In genomic region chr10:110496553-110497437, GRCh38 we compare ENCODE assay signal across 7 cellular contexts. TPM values are rescaled to one million over a fixed set of nuclear protein-coding genes. Genes with fewer than 3 reads are reported as not detected.
A peak's percentile ranks its signal among the peaks of the same experiment; 100 is the strongest.
DNase-seq lines count a peak whose midpoint lies in the region; ATAC-seq and TF ChIP-seq lines count a peak whose summit lies in the region.

No MANE protein-coding gene starts in this region.

- H3K36me3 ChIP-seq in HCT116 (ENCODE audit: control insufficient read depth in 1 of 2, insufficient read depth in 2 of 2, low read length in 2 of 2) (peaks cover 0 to 20% of the 10 kb centered on the region in 2 experiments; a peak in 2 of 4 replicates), sigmoid colon (no peaks in the 10 kb centered on the region)

- BruUV-seq in HCT116 (replicated peaks; lab: Mats Ljungman, UMichigan) = TSS peak; percentile 87

- H3K27ac ChIP-seq in HCT116 (ENCODE audit: low read depth, low read length) (peak overlapping the region; percentile 65), VCaP (peak overlapping the region; percentile 65), sigmoid colon (peak overlapping the region; percentile 96 to 98 (median 97))

- H3K4me3 ChIP-seq in HCT116 (replicated peaks in 1 of 2; ENCODE audit: low read depth in 1 of 2, low read length in 2 of 2) (peak overlapping the region; percentile 87 to 90), foreskin fibroblast (ENCODE audit: low read depth in 1 of 2, low read length in 2 of 2) (peak overlapping the region; percentile 67 to 82), sigmoid colon (peak overlapping the region; percentile 64 to 83 (median 77))

- TF ChIP-seq EP300 in sigmoid colon (IDR thresholded peaks at IDR 0.05) = no peak

- TF ChIP-seq CTCF in HCT116 (IDR thresholded peaks at IDR 0.05 in 2 of 3, conservative IDR thresholded peaks at IDR 0.05 in 1 of 3; ENCODE audit: borderline replicate concordance in 1 of 3, insufficient read depth in 1 of 3, low read depth in 2 of 3, low read length in 2 of 3) (no peak), VCaP (conservative IDR thresholded peaks at IDR 0.05) (no peak), foreskin fibroblast (IDR thresholded peaks at IDR 0.05; ENCODE audit: low read depth, low read length) (no peak), sigmoid colon (IDR thresholded peaks at IDR 0.05) (no peak)

- no peak for ATAC-seq in HCT116
- no peak for ATAC-seq in HG03521 (IDR thresholded peaks at IDR 0.05; ENCODE audit: unreplicated experiment)
- no peak for ATAC-seq in GM21360 (IDR thresholded peaks at IDR 0.05; ENCODE audit: unreplicated experiment)

- no peaks in the 10 kb centered on the region for H3K27me3 ChIP-seq in HCT116 (ENCODE audit: insufficient read depth, low read length)
- H3K27me3 ChIP-seq in sigmoid colon = no peaks in the 10 kb centered on the region

- H3K79me2 ChIP-seq in HCT116 (ENCODE audit: insufficient read depth, low read length) = peaks cover 60% of the 10 kb centered on the region

- no peak for TF ChIP-seq RAD21 in HCT116 (IDR thresholded peaks at IDR 0.05; ENCODE audit: low read depth)

- peak overlapping the region; percentile 90 for H3K4me2 ChIP-seq in HCT116 (ENCODE audit: low read length)

- H2AFZ ChIP-seq in HCT116 (ENCODE audit: low read depth, low read length, poor library complexity, severe bottlenecking) = no peak overlapping the region

- POLR2A ChIA-PET in HCT116 (lab: Charles Lee) = interaction anchor here (1.0 to 24.1 kb wide), 11 partner anchors 9 to 180 kb away, joined by 3 to 438 read pairs (median 3); no protein-coding TSS in a partner anchor

- DNase-seq in HCT116 (ENCODE audit: low read depth, low spot score) = no peak
- DNase-seq in foreskin fibroblast = no peak
- no peak for DNase-seq in sigmoid colon
- no peak for DNase-seq in UCSD-AML1 (lab: John Stamatoyannopoulos, UW; ENCODE audit: unreplicated experiment)

- H4K20me1 ChIP-seq in HCT116 (ENCODE audit: insufficient read depth) = peaks cover 26% of the 10 kb centered on the region; the same call in 1 of the 2 replicates

- H3K9me3 ChIP-seq in HCT116 (ENCODE audit: control insufficient read depth in 1 of 2, insufficient read depth in 1 of 2, low read depth in 1 of 2, low read length in 2 of 2) (no peaks in the 10 kb centered on the region), sigmoid colon (no peaks in the 10 kb centered on the region)

- peak overlapping the region; percentile 86 for H3K9ac ChIP-seq in HCT116 (ENCODE audit: low read length)

- WGBS in sigmoid colon, 2 donors = 18 to 27% methylated on average over 22 of the region's 22 CpGs

- TF ChIP-seq POLR2A in HCT116 (IDR thresholded peaks at IDR 0.05; ENCODE audit: borderline replicate concordance, extremely low read depth, insufficient read depth, insufficient read length) (no peak), sigmoid colon (IDR thresholded peaks at IDR 0.05) (no peak)

- intact Hi-C loops in HCT116 (cut with micrococcal nuclease) = loop anchor here (1.0 to 5.0 kb wide), 5 partner anchors 50 to 142 kb away; partner anchors contain the start of gene SMC3
- intact Hi-C loops in sigmoid colon (cut with DNase I) = loop anchor here (1.0 to 10.0 kb wide), 5 partner anchors 72 to 418 kb away; partner anchors contain the start of genes BBIP1, SHOC2 and SMNDC1

- CTCF ChIA-PET in HCT116 (lab: Charles Lee) = interaction anchor here (0.9 kb wide), 1 partner anchor 143 kb away, joined by 3 read pairs; no protein-coding TSS in a partner anchor

- H3K4me1 ChIP-seq in HCT116 (ENCODE audit: control insufficient read depth in 1 of 2, insufficient read depth in 2 of 2, low read length in 2 of 2) (peaks cover 34 to 65% of the 10 kb centered on the region in 2 experiments), sigmoid colon (peaks cover 0 to 79% (median 61%) of the 10 kb centered on the region in 4 donors)

- RAD21 ChIA-PET in HCT116 (lab: Charles Lee; ENCODE audit: low non-redundant PET in 1 of 2, low total read pairs in 2 of 2, uncharacterized antibody in 2 of 2, unreplicated experiment in 2 of 2) = interaction anchor here in 1 of 2 experiments (0.7 to 1.6 kb wide), 2 partner anchors 50 to 143 kb away, joined by 3 to 7 read pairs; no protein-coding TSS in a partner anchor

- H3K9me2 ChIP-seq in HCT116 (ENCODE audit: insufficient read depth) = no peaks in the 10 kb centered on the region

TF ChIP-seq in HCT116, 20 proteins besides CTCF, POLR2A, EP300 and RAD21:
- no peak for TF ChIP-seq MAX (IDR thresholded peaks at IDR 0.05)
- TF ChIP-seq FOSL1 (IDR thresholded peaks at IDR 0.05; ENCODE audit: low read depth) = no peak
- no peak for TF ChIP-seq YY1 (IDR thresholded peaks at IDR 0.05; ENCODE audit: extremely low read depth, insufficient replicate concordance, low read depth, low read length)
- TF ChIP-seq CBX3 (IDR thresholded peaks at IDR 0.05; ENCODE audit: low read depth) = no peak
- no peak for TF ChIP-seq SP1 (IDR thresholded peaks at IDR 0.05; ENCODE audit: low read depth)
- TF ChIP-seq EGR1 (IDR thresholded peaks at IDR 0.05; ENCODE audit: low read depth) = no peak
- no peak for TF ChIP-seq SRF (IDR thresholded peaks at IDR 0.05; ENCODE audit: low read depth)
- TF ChIP-seq REST (IDR thresholded peaks at IDR 0.05; ENCODE audit: low read depth) = no peak
- TF ChIP-seq TCF7L2 (IDR thresholded peaks at IDR 0.05; ENCODE audit: borderline replicate concordance, extremely low read depth, insufficient read depth, insufficient read length) = no peak
- TF ChIP-seq SIN3A (IDR thresholded peaks at IDR 0.05; ENCODE audit: low read depth) = no peak
- no peak; the same call in 1 of the 2 replicates for TF ChIP-seq POLR2AphosphoS5 (IDR thresholded peaks at IDR 0.05; ENCODE audit: low read depth, low read length)
- TF ChIP-seq ZNF274 (IDR thresholded peaks at IDR 0.05; ENCODE audit: low read depth, low read length) = no peak
- TF ChIP-seq CEBPB (IDR thresholded peaks at IDR 0.05; ENCODE audit: low read depth) = no peak
- TF ChIP-seq JUND (IDR thresholded peaks at IDR 0.05) = no peak
- TF ChIP-seq ATF3 (IDR thresholded peaks at IDR 0.05) = no peak

RNA-seq across cellular contexts. Expression of gene DUSP5, which starts 0.9 kb away (rescaled TPM):
- total RNA-seq in HCT116 (2021; ENCODE audit: unreplicated experiment) (137 TPM), sigmoid colon (10 to 100 TPM in 2 of 4 donors, 1 to 10 TPM in 2; 3.6 to 42.1 (median 7.6) TPM)
- 199 and 315 TPM in 2 replicates for polyA plus RNA-seq in HCT116 (2012)
- polyA plus RNA-seq in sigmoid colon = 10 to 100 TPM; 12.0 to 35.8 (median 20.9) TPM
